In the genomic region with DNA sequence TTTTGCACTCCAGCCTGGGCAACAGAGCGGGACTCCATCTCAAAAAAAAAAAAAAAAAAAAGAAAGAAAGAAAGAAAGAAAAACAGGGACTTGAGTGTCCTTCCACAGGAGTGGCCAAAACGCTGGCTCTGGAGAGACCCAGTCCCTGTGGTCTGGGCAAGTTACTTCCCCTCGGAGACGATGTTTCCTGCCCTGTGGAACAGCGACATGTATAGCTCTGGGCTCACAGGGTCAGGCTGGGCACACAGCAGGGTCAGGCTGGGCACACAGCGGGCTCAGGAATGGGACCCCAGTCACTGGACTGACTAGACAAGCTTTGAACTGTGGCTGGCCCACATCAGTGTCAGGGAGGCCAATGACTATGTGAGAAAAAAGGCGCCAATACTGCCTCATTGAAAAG, we compare ENCODE assay signal across 16 cellular contexts.
A peak's percentile ranks its signal among the peaks of the same experiment; 100 is the strongest.
DNase-seq lines count a peak whose midpoint lies in the region; ATAC-seq and TF ChIP-seq lines count a peak whose summit lies in the region.
"Had no signal": no experiment of that assay in that cellular context is flagged by ENCODE, and none has a peak within 500 bp of the region (broad histone marks: within the 10 kb centered on the region; RNA-seq: fewer than 3 reads in every experiment).

No MANE protein-coding gene starts in this region.

- no peak for TF ChIP-seq POLR2A in upper lobe of left lung (IDR thresholded peaks at IDR 0.05)

- no peak for TF ChIP-seq EP300 in upper lobe of left lung (IDR thresholded peaks at IDR 0.05)

- H3K4me2 ChIP-seq in parathyroid adenoma (ENCODE audit: low read length), result no peak overlapping the region

- DNase-seq in Right ventricle myocardium inferior (ENCODE audit: missing footprints) (peak; percentile 14), cardiac septum (ENCODE audit: low spot score) (no peak), left ventricle myocardium inferior (no peak), upper lobe of left lung (no peak), NK-92 (lab: John Stamatoyannopoulos, UW; ENCODE audit: unreplicated experiment) (no peak)
- no peak for DNase-seq in activated naive CD4-positive, alpha-beta T cell treated with anti-CD3 and anti-CD28 coated beads, Interleukin-2, amount 50 U/mL, for 16 hours
- DNase-seq: activated CD8-positive, alpha-beta memory T cell treated with anti-CD3 and anti-CD28 coated beads, Interleukin-2, amount 50 U/mL, for 48 hours; hypothalamus; NCI-H1417; NCI-H526; OCI-M1; stimulated activated naive B cell treated with anti-CD40 and anti-IgM and Interleukin-4, amounts not matched to agents 10 μg/mL and 1 μg/mL and 100 μg/mL, for 72 hours had no signal

- H3K4me3 ChIP-seq in left ventricle myocardium inferior, result no peak overlapping the region
- H3K4me3 ChIP-seq in parathyroid adenoma (ENCODE audit: low read depth, low read length), result no peak overlapping the region
- no peak overlapping the region for H3K4me3 ChIP-seq in upper lobe of left lung
- H3K4me3 ChIP-seq: ascending aorta had no signal

- H3K27me3 ChIP-seq in left ventricle myocardium inferior (ENCODE audit: low read depth), result no peaks in the 10 kb centered on the region
- H3K27me3 ChIP-seq in parathyroid adenoma (ENCODE audit: control insufficient read depth, insufficient read depth, low read length), result no peaks in the 10 kb centered on the region
- H3K27me3 ChIP-seq in upper lobe of left lung, result no peaks in the 10 kb centered on the region
- H3K27me3 ChIP-seq: ascending aorta had no signal

- peaks cover 96% of the 10 kb centered on the region for H3K4me1 ChIP-seq in left ventricle myocardium inferior
- peaks cover 2% of the 10 kb centered on the region for H3K4me1 ChIP-seq in parathyroid adenoma
- peaks cover 74 to 91% (median 87%) of the 10 kb centered on the region in 4 donors for H3K4me1 ChIP-seq in upper lobe of left lung
- H3K4me1 ChIP-seq: ascending aorta had no signal

- intact Hi-C loops in Right ventricle myocardium inferior (cut with DNase I) (no loop called here), cardiac septum (cut with DNase I) (no loop called here), left ventricle myocardium inferior (cut with micrococcal nuclease) (no loop called here)

- no peak overlapping the region for H3K9ac ChIP-seq in parathyroid adenoma

- no peak overlapping the region for H2AFZ ChIP-seq in parathyroid adenoma

- peaks cover 39% of the 10 kb centered on the region for H3K79me2 ChIP-seq in parathyroid adenoma

- WGBS in upper lobe of left lung, 2 donors, result 72 to 74% methylated on average over 7 of the region's 7 CpGs

- ATAC-seq in Right ventricle myocardium inferior (no peak), upper lobe of left lung (ENCODE audit: low FRiP score in 2 of 2) (no peak), HG02623 (IDR thresholded peaks at IDR 0.05; ENCODE audit: unreplicated experiment) (no peak)
- ATAC-seq: stimulated activated naive B cell treated with anti-CD40 and anti-IgM and Interleukin-4, amounts not matched to agents 10 μg/mL and 1 μg/mL and 100 μg/mL, for 72 hours had no signal

- peaks cover 4% of the 10 kb centered on the region for H3K36me3 ChIP-seq in left ventricle myocardium inferior
- no peaks in the 10 kb centered on the region for H3K36me3 ChIP-seq in parathyroid adenoma (ENCODE audit: control insufficient read depth, insufficient read depth, low read length)
- peaks cover 0 to 11% (median 5%) of the 10 kb centered on the region in 4 donors for H3K36me3 ChIP-seq in upper lobe of left lung
- H3K36me3 ChIP-seq: ascending aorta had no signal

- TF ChIP-seq CTCF in left ventricle myocardium inferior (IDR thresholded peaks at IDR 0.05; ENCODE audit: borderline replicate concordance) (no peak), parathyroid adenoma (IDR thresholded peaks at IDR 0.05) (no peak), upper lobe of left lung (IDR thresholded peaks at IDR 0.05) (no peak)

- H3K9me3 ChIP-seq in left ventricle myocardium inferior (replicated peaks) (no peaks in the 10 kb centered on the region), parathyroid adenoma (ENCODE audit: control insufficient read depth, low read length) (no peaks in the 10 kb centered on the region), upper lobe of left lung (no peaks in the 10 kb centered on the region)
- H3K9me3 ChIP-seq: ascending aorta had no signal

- H3K27ac ChIP-seq in left ventricle myocardium inferior (replicated peaks) (peak overlapping the region; percentile 90), parathyroid adenoma (peak overlapping the region; percentile 39), upper lobe of left lung (peak overlapping the region in 3 of 4 donors; percentile 80 to 91 (median 81))
- H3K27ac ChIP-seq: VCaP had no signal

Comparison
In these comparisons a context has a peak if more than half of its experiments do, and no peak if none do; other contexts are left out.
1. H3K27ac ChIP-seq: peak in every context shown above with its lines; median percentile 90 in left ventricle myocardium inferior; 81 in upper lobe of left lung; 39 in parathyroid adenoma.